Comparison of ENCODE assay signal across 8 cellular contexts in the genomic region with DNA sequence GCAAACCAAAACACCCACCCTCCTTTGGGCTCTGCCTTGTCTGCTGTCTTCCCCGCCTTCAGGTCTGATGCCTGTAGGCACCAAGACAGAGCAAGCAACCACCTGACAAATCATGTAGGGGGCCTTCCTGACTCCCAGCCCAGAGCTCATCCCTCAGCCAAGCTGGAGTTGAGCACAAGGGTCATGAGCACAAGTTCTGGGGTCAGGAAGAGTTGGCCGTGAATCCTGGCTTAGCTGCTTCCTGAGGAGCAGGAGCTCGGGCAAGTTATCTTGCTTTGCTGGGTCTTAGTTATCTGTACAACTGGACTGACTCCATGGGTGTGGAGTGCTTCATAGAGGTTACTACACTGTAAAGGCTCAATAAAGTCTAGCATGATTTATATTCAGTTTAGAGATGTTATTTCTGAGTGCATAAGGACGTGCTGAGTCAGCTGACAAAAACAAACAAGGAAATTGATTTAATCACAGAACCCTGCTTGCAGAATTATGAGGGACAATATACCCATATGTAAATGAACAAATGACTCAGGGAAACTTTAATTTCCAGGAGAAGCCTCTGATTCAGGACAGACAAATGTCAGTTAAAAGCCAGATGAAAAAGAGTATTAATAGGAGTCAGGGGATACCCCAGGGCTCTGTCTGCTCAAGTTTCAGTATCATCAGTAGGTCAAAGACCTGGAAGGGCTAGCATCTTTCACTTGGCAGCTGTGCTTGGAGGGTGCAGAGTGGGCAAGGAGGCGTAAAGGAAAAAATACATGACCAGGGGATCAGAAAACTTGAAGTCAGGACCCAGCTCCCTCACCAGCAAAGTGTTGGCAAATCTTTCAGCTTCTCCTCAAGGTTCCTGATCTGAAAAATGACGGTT. TPM values are rescaled to one million over a fixed set of nuclear protein-coding genes. Genes with fewer than 3 reads are reported as not detected.
DNase-seq lines count a peak whose midpoint lies in the region; ATAC-seq and TF ChIP-seq lines count a peak whose summit lies in the region.

No MANE protein-coding gene starts in this region.

- TF ChIP-seq CTCF in activated CD8-positive, alpha-beta T cell treated with anti-CD3 and anti-CD28 coated beads for 36 hours (IDR thresholded peaks at IDR 0.05) = no peak
- no peak for TF ChIP-seq CTCF in vagina (IDR thresholded peaks at IDR 0.05)

- POLR2A ChIA-PET in activated CD8-positive, alpha-beta T cell treated with anti-CD3 and anti-CD28 coated beads for 36 hours (lab: Charles Lee) = interaction anchor here (0.7 to 4.1 kb wide), 10 partner anchors 11 to 295 kb away, joined by 3 to 17 read pairs (median 3); partner anchors contain the start of genes APOA1, APOA5, BUD13 and PAFAH1B2

- no peaks in the 10 kb centered on the region for H3K27me3 Mint-ChIP-seq in activated naive CD4-positive, alpha-beta T cell treated with anti-CD3 and anti-CD28 coated beads, Interleukin-2, amount 10 ng/mL, durations not matched to agents 7 days and 5 days
- H3K27me3 Mint-ChIP-seq in activated CD8-positive, alpha-beta T cell treated with anti-CD3 and anti-CD28 coated beads for 36 hours = no peaks in the 10 kb centered on the region

- peaks cover 74% of the 10 kb centered on the region for H3K4me1 Mint-ChIP-seq in activated naive CD4-positive, alpha-beta T cell treated with anti-CD3 and anti-CD28 coated beads, Interleukin-2, amount 10 ng/mL, durations not matched to agents 7 days and 5 days
- H3K4me1 Mint-ChIP-seq in activated CD8-positive, alpha-beta T cell treated with anti-CD3 and anti-CD28 coated beads for 36 hours (ENCODE audit: low read depth) = peaks cover 58% of the 10 kb centered on the region

- H3K36me3 Mint-ChIP-seq in activated naive CD4-positive, alpha-beta T cell treated with anti-CD3 and anti-CD28 coated beads, Interleukin-2, amount 10 ng/mL, durations not matched to agents 7 days and 5 days = peaks cover 58% of the 10 kb centered on the region
- peaks cover 29% of the 10 kb centered on the region for H3K36me3 Mint-ChIP-seq in activated CD8-positive, alpha-beta T cell treated with anti-CD3 and anti-CD28 coated beads for 36 hours (ENCODE audit: low read depth)

- CTCF ChIA-PET in activated naive CD4-positive, alpha-beta T cell treated with anti-CD3 and anti-CD28 coated beads, Interleukin-2, amount 10 ng/mL, durations not matched to agents 7 days and 5 days (lab: Charles Lee) = interaction anchor here (2.8 to 5.9 kb wide), 4 partner anchors 12 to 254 kb away, joined by 11 to 57 read pairs (median 12); partner anchors contain the start of genes APOA1 and APOA5
- CTCF ChIA-PET in activated CD8-positive, alpha-beta T cell treated with anti-CD3 and anti-CD28 coated beads for 36 hours (lab: Charles Lee) = interaction anchor here (1.2 to 7.2 kb wide), 7 partner anchors 16 to 254 kb away, joined by 3 to 63 read pairs (median 8); partner anchors contain the start of genes APOA1 and APOA5

- H3K27me3 ChIP-seq in vagina = no peaks in the 10 kb centered on the region

- no peaks in the 10 kb centered on the region for H3K9me3 ChIP-seq in vagina

- peak overlapping the region; percentile 63 for H3K4me3 Mint-ChIP-seq in activated naive CD4-positive, alpha-beta T cell treated with anti-CD3 and anti-CD28 coated beads, Interleukin-2, amount 10 ng/mL, durations not matched to agents 7 days and 5 days
- H3K4me3 Mint-ChIP-seq in activated CD8-positive, alpha-beta T cell treated with anti-CD3 and anti-CD28 coated beads for 36 hours = peak overlapping the region; percentile 44

- H3K36me3 ChIP-seq in vagina = peaks cover 0 to 17% of the 10 kb centered on the region in 2 donors

- H3K27ac ChIP-seq in vagina = peak overlapping the region; percentile 53

- no peak for TF ChIP-seq POLR2A in vagina (IDR thresholded peaks at IDR 0.05)

- intact Hi-C loops in activated CD8-positive, alpha-beta T cell treated with anti-CD3 and anti-CD28 coated beads for 36 hours (cut with micrococcal nuclease) = loop anchor here (5.0 kb wide), 1 partner anchor 75 kb away; no protein-coding TSS in a partner anchor
- intact Hi-C loops in vagina (cut with DNase I) = no loop called here

- ATAC-seq in activated CD8-positive, alpha-beta T cell treated with anti-CD3 and anti-CD28 coated beads for 36 hours = peak; percentile 31

- peaks cover 38% of the 10 kb centered on the region for H3K4me1 ChIP-seq in vagina

- no peak for DNase-seq in activated naive CD4-positive, alpha-beta T cell treated with anti-CD3 and anti-CD28 coated beads, Interleukin-2, amount 10 ng/mL, durations not matched to agents 7 days and 5 days
- no peak for DNase-seq in activated naive CD4-positive, alpha-beta T cell treated with Interleukin-2 at 50 U/mL for 16 hours
- DNase-seq in activated CD8-positive, alpha-beta T cell treated with anti-CD3 and anti-CD28 coated beads for 36 hours = peak; percentile 24
- DNase-seq in kidney tubule cell (ENCODE audit: low spot score) (peak; percentile 45), vagina (ENCODE audit: extremely low spot score in 2 of 2) (no peak), NCI-H1105 (lab: John Stamatoyannopoulos, UW) (no peak), NCI-H748 (lab: John Stamatoyannopoulos, UW; ENCODE audit: unreplicated experiment) (no peak), Ammon's horn (ENCODE audit: low spot score) (no peak)

- H3K4me3 ChIP-seq in vagina = no peak overlapping the region

- peak overlapping the region; percentile 96 for H3K27ac Mint-ChIP-seq in activated naive CD4-positive, alpha-beta T cell treated with anti-CD3 and anti-CD28 coated beads, Interleukin-2, amount 10 ng/mL, durations not matched to agents 7 days and 5 days
- H3K27ac Mint-ChIP-seq in activated CD8-positive, alpha-beta T cell treated with anti-CD3 and anti-CD28 coated beads for 36 hours = peak overlapping the region; percentile 87

- H3K9me3 Mint-ChIP-seq in activated naive CD4-positive, alpha-beta T cell treated with anti-CD3 and anti-CD28 coated beads, Interleukin-2, amount 10 ng/mL, durations not matched to agents 7 days and 5 days = no peaks in the 10 kb centered on the region
- H3K9me3 Mint-ChIP-seq in activated CD8-positive, alpha-beta T cell treated with anti-CD3 and anti-CD28 coated beads for 36 hours = peaks cover 3% of the 10 kb centered on the region

RNA-seq across cellular contexts. Expression of gene APOA1, which starts 15.1 kb away (rescaled TPM):
- total RNA-seq in activated CD8-positive, alpha-beta T cell treated with anti-CD3 and anti-CD28 coated beads for 36 hours = not detected
- 2.2 TPM for total RNA-seq in vagina

RNA-seq across cellular contexts. Expression of gene APOC3, which starts 22.8 kb away (rescaled TPM):
- not detected for total RNA-seq in activated CD8-positive, alpha-beta T cell treated with anti-CD3 and anti-CD28 coated beads for 36 hours
- not detected for total RNA-seq in vagina

RNA-seq across cellular contexts. Expression of gene APOA4, which starts 29.4 kb away (rescaled TPM):
- not detected for total RNA-seq in activated CD8-positive, alpha-beta T cell treated with anti-CD3 and anti-CD28 coated beads for 36 hours
- not detected for total RNA-seq in vagina

Comparison
In these comparisons a context has a peak if more than half of its experiments do, and no peak if none do; other contexts are left out.
1. DNase-seq: peak in activated CD8-positive, alpha-beta T cell treated with anti-CD3 and anti-CD28 coated beads for 36 hours (single experiment) and kidney tubule cell (single experiment); none in activated naive CD4-positive, alpha-beta T cell treated with anti-CD3 and anti-CD28 coated beads, Interleukin-2, amount 10 ng/mL, durations not matched to agents 7 days and 5 days (single experiment), activated naive CD4-positive, alpha-beta T cell treated with Interleukin-2 at 50 U/mL for 16 hours (single experiment), vagina (0 of 2), NCI-H1105 (single experiment), NCI-H748 (single experiment) and Ammon's horn (single experiment).